Comparison of ENCODE assay signal across 2 cellular contexts in the genomic region with DNA sequence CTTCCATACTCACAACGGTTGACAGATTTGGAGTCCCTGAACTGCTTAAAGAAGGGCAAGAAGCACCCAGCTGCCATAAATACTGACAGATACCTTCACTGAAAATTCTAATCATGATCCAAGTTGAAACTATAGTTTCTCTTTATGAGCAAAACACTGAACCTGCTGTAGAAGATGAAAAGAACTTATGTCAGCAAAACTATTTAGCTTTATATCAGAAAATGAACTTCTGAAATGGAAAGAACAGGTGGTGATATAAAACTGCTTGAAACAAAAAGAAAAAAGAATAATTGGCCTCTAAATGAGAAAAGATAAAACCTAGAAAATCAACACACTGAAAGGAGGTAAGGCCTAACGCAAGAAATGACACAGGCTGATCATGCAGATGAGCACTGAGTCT.
TF ChIP-seq lines count a peak whose summit lies in the region.

No MANE protein-coding gene starts in this region.

TF ChIP-seq in HepG2, 621 proteins besides CTCF, POLR2A, EP300 and RAD21:
- TF ChIP-seq ZNF329 (CRISPR knock-in tag; IDR thresholded peaks at IDR 0.05; ENCODE audit: low read depth), result no peak
- TF ChIP-seq MAFG (CRISPR knock-in tag; IDR thresholded peaks at IDR 0.05), result no peak
- TF ChIP-seq, protein P1, sequence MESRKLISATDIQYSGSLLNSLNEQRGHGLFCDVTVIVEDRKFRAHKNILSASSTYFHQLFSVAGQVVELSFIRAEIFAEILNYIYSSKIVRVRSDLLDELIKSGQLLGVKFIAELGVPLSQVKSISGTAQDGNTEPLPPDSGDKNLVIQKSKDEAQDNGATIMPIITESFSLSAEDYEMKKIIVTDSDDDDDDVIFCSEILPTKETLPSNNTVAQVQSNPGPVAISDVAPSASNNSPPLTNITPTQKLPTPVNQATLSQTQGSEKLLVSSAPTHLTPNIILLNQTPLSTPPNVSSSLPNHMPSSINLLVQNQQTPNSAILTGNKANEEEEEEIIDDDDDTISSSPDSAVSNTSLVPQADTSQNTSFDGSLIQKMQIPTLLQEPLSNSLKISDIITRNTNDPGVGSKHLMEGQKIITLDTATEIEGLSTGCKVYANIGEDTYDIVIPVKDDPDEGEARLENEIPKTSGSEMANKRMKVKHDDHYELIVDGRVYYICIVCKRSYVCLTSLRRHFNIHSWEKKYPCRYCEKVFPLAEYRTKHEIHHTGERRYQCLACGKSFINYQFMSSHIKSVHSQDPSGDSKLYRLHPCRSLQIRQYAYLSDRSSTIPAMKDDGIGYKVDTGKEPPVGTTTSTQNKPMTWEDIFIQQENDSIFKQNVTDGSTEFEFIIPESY (CRISPR knock-in tag; IDR thresholded peaks at IDR 0.05), result no peak
- TF ChIP-seq ZFP1 (CRISPR knock-in tag; IDR thresholded peaks at IDR 0.05), result no peak
- TF ChIP-seq MAFF (IDR thresholded peaks at IDR 0.05; ENCODE audit: low read depth, low read length), result peak; percentile 63; the same call in 1 of the 2 replicates
- TF ChIP-seq KDM2A (CRISPR knock-in tag; IDR thresholded peaks at IDR 0.05; ENCODE audit: borderline replicate concordance, low read depth), result no peak
- TF ChIP-seq CCDC6 (CRISPR knock-in tag; IDR thresholded peaks at IDR 0.05), result no peak
- TF ChIP-seq NCOR1 (IDR thresholded peaks at IDR 0.05; ENCODE audit: borderline replicate concordance, low read length), result no peak
- TF ChIP-seq, protein P2, sequence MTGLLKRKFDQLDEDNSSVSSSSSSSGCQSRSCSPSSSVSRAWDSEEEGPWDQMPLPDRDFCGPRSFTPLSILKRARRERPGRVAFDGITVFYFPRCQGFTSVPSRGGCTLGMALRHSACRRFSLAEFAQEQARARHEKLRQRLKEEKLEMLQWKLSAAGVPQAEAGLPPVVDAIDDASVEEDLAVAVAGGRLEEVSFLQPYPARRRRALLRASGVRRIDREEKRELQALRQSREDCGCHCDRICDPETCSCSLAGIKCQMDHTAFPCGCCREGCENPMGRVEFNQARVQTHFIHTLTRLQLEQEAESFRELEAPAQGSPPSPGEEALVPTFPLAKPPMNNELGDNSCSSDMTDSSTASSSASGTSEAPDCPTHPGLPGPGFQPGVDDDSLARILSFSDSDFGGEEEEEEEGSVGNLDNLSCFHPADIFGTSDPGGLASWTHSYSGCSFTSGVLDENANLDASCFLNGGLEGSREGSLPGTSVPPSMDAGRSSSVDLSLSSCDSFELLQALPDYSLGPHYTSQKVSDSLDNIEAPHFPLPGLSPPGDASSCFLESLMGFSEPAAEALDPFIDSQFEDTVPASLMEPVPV (CRISPR knock-in tag; IDR thresholded peaks at IDR 0.05), result no peak
- peak; percentile 64 to 84 for TF ChIP-seq MAFK (conservative IDR thresholded peaks at IDR 0.05 in 1 of 2, IDR thresholded peaks at IDR 0.05 in 1 of 2; ENCODE audit: low read length in 2 of 2)

TF ChIP-seq in H1, 55 proteins besides CTCF, POLR2A, EP300 and RAD21:
- no peak for TF ChIP-seq POU5F1 (IDR thresholded peaks at IDR 0.05; ENCODE audit: low read depth, low read length)
- 0 out of 2 replicates have a peak, but pooled peaks have one; percentile 20 for TF ChIP-seq MAFK (IDR thresholded peaks at IDR 0.05; ENCODE audit: low read depth, low read length)
- no peak for TF ChIP-seq PHF8 (conservative IDR thresholded peaks at IDR 0.05; ENCODE audit: low read depth, low read length)
